ENCODE assay signal across 8 cellular contexts in the genomic region with DNA sequence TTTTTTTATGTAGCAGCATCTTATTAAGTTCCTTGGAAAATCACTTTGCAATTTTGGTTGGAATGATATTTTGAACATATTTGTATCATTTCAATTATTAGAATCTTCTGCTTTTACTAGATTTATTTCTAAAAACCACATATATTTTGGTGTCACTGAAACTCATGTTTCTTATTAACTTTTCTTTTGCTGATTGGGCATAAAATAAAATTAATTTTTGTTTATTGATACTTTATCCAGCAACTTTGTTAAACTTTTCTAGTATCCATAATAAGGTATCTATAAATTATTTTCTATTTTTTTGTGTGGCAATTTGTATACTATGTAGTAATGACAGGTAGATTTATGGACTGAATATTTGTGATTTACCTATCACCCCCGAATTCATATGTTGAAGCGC.
"Had no signal": no experiment of that assay in that cellular context is flagged by ENCODE, and none has a peak within 500 bp of the region (broad histone marks: within the 10 kb centered on the region; RNA-seq: fewer than 3 reads in every experiment).

No MANE protein-coding gene starts in this region.

- H3K4me3 ChIP-seq: GM23338 had no signal

- H3K4me2 ChIP-seq: GM23338 had no signal

- FAIRE-seq: H1, H54 had no signal

- H2AFZ ChIP-seq: GM23338 had no signal

- DNase-seq: H9, HCEC 1CT, Kasumi-1, KG1 had no signal

- ATAC-seq: GM23338 had no signal

- H3K27ac ChIP-seq: HL-60 had no signal
